8 cellular contexts compared by ENCODE assay signal in the genomic region with DNA sequence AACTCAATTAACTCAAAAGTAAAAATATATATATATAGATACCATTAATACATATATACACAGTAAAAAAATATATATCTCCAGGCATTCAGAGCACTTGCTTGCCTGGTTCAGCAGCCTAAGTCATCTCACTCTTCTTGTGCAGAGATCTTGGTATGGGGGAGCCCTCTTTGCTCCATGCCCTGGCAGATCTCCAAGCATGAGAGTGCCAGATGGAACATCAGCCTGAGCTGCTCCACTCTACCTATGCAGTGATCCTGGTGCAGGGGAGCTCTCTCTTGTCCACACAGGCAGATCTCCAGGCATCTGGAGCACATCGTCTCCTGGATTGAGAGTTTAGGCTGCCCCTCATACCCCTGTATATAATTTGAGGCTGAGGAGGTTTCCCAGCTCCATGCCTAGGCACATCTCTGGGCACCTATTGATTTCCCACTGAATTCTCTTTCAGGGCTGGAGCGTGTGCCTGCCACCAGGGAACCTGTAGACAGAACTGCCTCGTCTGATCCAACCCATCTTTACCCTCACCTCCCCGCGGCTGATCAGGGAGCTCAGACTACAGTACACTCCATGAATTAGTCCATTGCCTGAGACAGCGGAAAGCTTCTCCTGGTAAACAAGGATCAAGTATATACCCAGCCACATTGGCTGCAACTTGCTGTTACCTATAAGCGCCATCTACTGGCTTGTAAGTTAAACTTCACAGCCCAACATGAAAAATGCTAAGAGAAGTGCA.
DNase-seq lines count a peak whose midpoint lies in the region; ATAC-seq and TF ChIP-seq lines count a peak whose summit lies in the region.

No MANE protein-coding gene starts in this region.

- H4K20me1 ChIP-seq in mammary epithelial cell (ENCODE audit: insufficient read depth, low read length), result no peaks in the 10 kb centered on the region

- no peaks in the 10 kb centered on the region for H3K79me2 ChIP-seq in mammary epithelial cell (ENCODE audit: insufficient read depth, low read length)

- no peak overlapping the region for H3K4me3 Mint-ChIP-seq in activated CD4-positive, alpha-beta memory T cell treated with anti-CD3 and anti-CD28 coated beads for 36 hours

- ATAC-seq in Right ventricle myocardium superior (ENCODE audit: poor library complexity), result peak; percentile 68
- peak; percentile 70 for ATAC-seq in HG02970 (IDR thresholded peaks at IDR 0.05; ENCODE audit: low FRiP score, unreplicated experiment)
- ATAC-seq in GM19397 (IDR thresholded peaks at IDR 0.05; ENCODE audit: unreplicated experiment), result no peak

- H3K9me3 ChIP-seq in mammary epithelial cell (replicated peaks; ENCODE audit: insufficient read depth, low read length), result peaks cover 3% of the 10 kb centered on the region

- H3K27me3 Mint-ChIP-seq in activated CD4-positive, alpha-beta memory T cell treated with anti-CD3 and anti-CD28 coated beads for 36 hours, result no peaks in the 10 kb centered on the region

- no peak overlapping the region for H3K4me3 ChIP-seq in mammary epithelial cell (replicated peaks in 1 of 3; ENCODE audit: insufficient read depth in 1 of 3, low read depth in 2 of 3, low read length in 3 of 3)

- WGBS in mammary epithelial cell (ENCODE audit: low coverage, missing lambda C conversion rate), result 20% methylated on average over 7 of the region's 7 CpGs

- no peaks in the 10 kb centered on the region for H3K36me3 Mint-ChIP-seq in activated CD4-positive, alpha-beta memory T cell treated with anti-CD3 and anti-CD28 coated beads for 36 hours

- no peaks in the 10 kb centered on the region for H3K36me3 ChIP-seq in mammary epithelial cell (ENCODE audit: insufficient read depth, low read length)

- in situ Hi-C loops in mammary epithelial cell (cut with MboI; ENCODE audit: low sequenced_read_pairs in 2 of 2), result loop anchor here (25.0 kb wide), 2 partner anchors 586 to 814 kb away; no protein-coding TSS in a partner anchor

- POLR2A ChIA-PET in activated CD4-positive, alpha-beta memory T cell treated with anti-CD3 and anti-CD28 coated beads for 36 hours (lab: Charles Lee), result no interaction called here

- no TSS peak for BruUV-seq in mammary epithelial cell (replicated peaks; lab: Mats Ljungman, UMichigan)

- peaks cover 41% of the 10 kb centered on the region for H3K9me3 Mint-ChIP-seq in activated CD4-positive, alpha-beta memory T cell treated with anti-CD3 and anti-CD28 coated beads for 36 hours

- H3K4me1 ChIP-seq in mammary epithelial cell (ENCODE audit: insufficient read depth, low read length), result peaks cover 6% of the 10 kb centered on the region

- dilution Hi-C loops in mammary epithelial cell (cut with HindIII; ENCODE audit: low sequenced_read_pairs), result no loop called here

- H3K27ac Mint-ChIP-seq in activated CD4-positive, alpha-beta memory T cell treated with anti-CD3 and anti-CD28 coated beads for 36 hours, result no peak overlapping the region

- H3K4me2 ChIP-seq in mammary epithelial cell (ENCODE audit: insufficient read depth, low read depth, low read length), result peak overlapping the region; percentile 55

- no peaks in the 10 kb centered on the region for H3K27me3 ChIP-seq in mammary epithelial cell (ENCODE audit: insufficient read depth, low read length)

- no peak for DNase-seq in Right ventricle myocardium superior
- no peak for DNase-seq in cardiac septum (ENCODE audit: low spot score)
- peak; percentile 68 for DNase-seq in NCI-H2171 (lab: John Stamatoyannopoulos, UW)
- peak; percentile 78 for DNase-seq in mammary epithelial cell
- DNase-seq in lung microvascular endothelial cell (ENCODE audit: low read depth in 2 of 2), result peak; percentile 14 to 52
- DNase-seq in activated CD4-positive, alpha-beta memory T cell treated with anti-CD3 and anti-CD28 coated beads for 36 hours, result no peak

- H3K27ac ChIP-seq in mammary epithelial cell (ENCODE audit: insufficient read depth, low read depth, low read length), result no peak overlapping the region

- intact Hi-C loops in Right ventricle myocardium superior (cut with DNase I) (loop anchor here (5.0 kb wide), 1 partner anchor 586 kb away; no protein-coding TSS in a partner anchor), cardiac septum (cut with DNase I) (loop anchor here (5.0 kb wide), 1 partner anchor 586 kb away; no protein-coding TSS in a partner anchor), mammary epithelial cell (cut with micrococcal nuclease) (loop anchor here (1.0 to 10.0 kb wide), 5 partner anchors 146 to 613 kb away; no protein-coding TSS in a partner anchor)
- intact Hi-C loops in activated CD4-positive, alpha-beta memory T cell treated with anti-CD3 and anti-CD28 coated beads for 36 hours (cut with micrococcal nuclease), result loop anchor here (2.0 kb wide), 1 partner anchor 615 kb away; no protein-coding TSS in a partner anchor

- peak overlapping the region; percentile 84 for H2AFZ ChIP-seq in mammary epithelial cell (ENCODE audit: low read depth, low read length)

- H3K9ac ChIP-seq in mammary epithelial cell (ENCODE audit: insufficient read depth, low read length), result no peak overlapping the region

- no peaks in the 10 kb centered on the region for H3K4me1 Mint-ChIP-seq in activated CD4-positive, alpha-beta memory T cell treated with anti-CD3 and anti-CD28 coated beads for 36 hours (ENCODE audit: low read depth)

- peak; percentile 54 to 85 for TF ChIP-seq CTCF in mammary epithelial cell (conservative IDR thresholded peaks at IDR 0.05 in 1 of 2, IDR thresholded peaks at IDR 0.05 in 1 of 2; ENCODE audit: extremely low read depth in 1 of 2, insufficient read depth in 1 of 2, low read depth in 1 of 2, low read length in 2 of 2)

- CTCF ChIA-PET in mammary epithelial cell (lab: Charles Lee; ENCODE audit: low non-redundant PET), result interaction anchor here (0.6 to 1.0 kb wide), 6 partner anchors 51 to 588 kb away, joined by 3 to 9 read pairs (median 4); no protein-coding TSS in a partner anchor
- CTCF ChIA-PET in activated CD4-positive, alpha-beta memory T cell treated with anti-CD3 and anti-CD28 coated beads for 36 hours (lab: Charles Lee), result interaction anchor here (1.1 kb wide), 1 partner anchor 817 kb away, joined by 4 read pairs; no protein-coding TSS in a partner anchor

Comparison
In these comparisons a context has a peak if more than half of its experiments do, and no peak if none do; other contexts are left out.
1. DNase-seq: peak in NCI-H2171 (single experiment), mammary epithelial cell (single experiment) and lung microvascular endothelial cell (2 of 2); none in Right ventricle myocardium superior (single experiment), cardiac septum (single experiment) and activated CD4-positive, alpha-beta memory T cell treated with anti-CD3 and anti-CD28 coated beads for 36 hours (single experiment).